8 cellular contexts compared by ENCODE assay signal in genomic region chr1:63593887-63594617, GRCh38. TPM values are rescaled to one million over a fixed set of nuclear protein-coding genes. Genes with fewer than 3 reads are reported as not detected.
DNase-seq lines count a peak whose midpoint lies in the region; ATAC-seq and TF ChIP-seq lines count a peak whose summit lies in the region.

No MANE protein-coding gene starts in this region.

- H3K36me3 ChIP-seq in muscle layer of duodenum (ENCODE audit: control insufficient read depth in 1 of 2, insufficient read depth in 2 of 2, low read length in 2 of 2) = no peaks in the 10 kb centered on the region

- ATAC-seq in GM18909 (IDR thresholded peaks at IDR 0.05; ENCODE audit: poor library complexity, unreplicated experiment) = peak; percentile 45
- peak; percentile 40 for ATAC-seq in HG03139 (IDR thresholded peaks at IDR 0.05; ENCODE audit: unreplicated experiment)

- H3K4me3 ChIP-seq in AG04449 (ENCODE audit: low read depth, low read length) = peak overlapping the region; percentile 86
- peak overlapping the region; percentile 89 for H3K4me3 ChIP-seq in epithelial cell of proximal tubule (ENCODE audit: low read depth, low read length)
- peak overlapping the region; percentile 53 to 80 for H3K4me3 ChIP-seq in muscle layer of duodenum (ENCODE audit: low read depth in 1 of 2, low read length in 2 of 2)

- CTCF ChIA-PET in AG04449 (lab: Yijun Ruan, JAX) = interaction anchor here (1.1 to 2.1 kb wide), 4 partner anchors 13 to 41 kb away, joined by 3 to 4 read pairs (median 4); no protein-coding TSS in a partner anchor

- H3K27me3 ChIP-seq in muscle layer of duodenum (ENCODE audit: low read depth, low read length) = no peaks in the 10 kb centered on the region

- TF ChIP-seq CTCF in AG04449 (IDR thresholded peaks at IDR 0.05; ENCODE audit: insufficient read depth, low read length, missing control alignments) (no peak), epithelial cell of proximal tubule (conservative IDR thresholded peaks at IDR 0.05; ENCODE audit: low read depth, low read length) (no peak)

- no peaks in the 10 kb centered on the region for H3K9me3 ChIP-seq in muscle layer of duodenum (ENCODE audit: control insufficient read depth in 1 of 2, low read length in 2 of 2)

- peak overlapping the region; percentile 78 for H3K27ac ChIP-seq in muscle layer of duodenum (ENCODE audit: low read length)

- peaks cover 8 to 12% of the 10 kb centered on the region in 2 donors for H3K4me1 ChIP-seq in muscle layer of duodenum (ENCODE audit: control insufficient read depth in 1 of 2, insufficient read depth in 2 of 2, low read length in 2 of 2)

- POLR2A ChIA-PET in AG04449 (lab: Yijun Ruan, JAX) = interaction anchor here (0.9 kb wide), 1 partner anchor 943 kb away, joined by 3 read pairs; no protein-coding TSS in a partner anchor

- no peak for DNase-seq in AG04449 (ENCODE audit: low read depth, low spot score)
- DNase-seq in NCI-H774 (lab: John Stamatoyannopoulos, UW) = peak; percentile 45
- peak; percentile 84 for DNase-seq in activated CD8-positive, alpha-beta memory T cell treated with anti-CD3 and anti-CD28 coated beads, Interleukin-2, amount 50 U/mL, for 48 hours
- no peak for DNase-seq in epithelial cell of proximal tubule (ENCODE audit: low read depth)
- DNase-seq in stimulated activated CD8-positive, alpha-beta memory T cell treated with anti-CD3 and anti-CD28 coated beads, Interleukin-7, amount 100 ng/mL, for 48 hours (ENCODE audit: extremely low read depth in 1 of 2, low read depth in 1 of 2) = peak; percentile 49 to 71

RNA-seq across cellular contexts. Expression of gene PGM1, which starts 0.8 kb away (rescaled TPM):
- 44.3 and 77.3 TPM in 2 replicates for total RNA-seq in epithelial cell of proximal tubule

Comparison
In these comparisons a context has a peak if more than half of its experiments do, and no peak if none do; other contexts are left out.
1. DNase-seq: peak in NCI-H774 (single experiment), activated CD8-positive, alpha-beta memory T cell treated with anti-CD3 and anti-CD28 coated beads, Interleukin-2, amount 50 U/mL, for 48 hours (single experiment) and stimulated activated CD8-positive, alpha-beta memory T cell treated with anti-CD3 and anti-CD28 coated beads, Interleukin-7, amount 100 ng/mL, for 48 hours (2 of 2); none in AG04449 (single experiment) and epithelial cell of proximal tubule (single experiment).
2. Peak in every context shown above with its lines, with median percentiles within 50 percentile points of each other: H3K4me3 ChIP-seq.